ENCODE assay signal across 10 cellular contexts in genomic region chr16:2056077-2056476, GRCh38. TPM values are rescaled to one million over a fixed set of nuclear protein-coding genes. Genes with fewer than 3 reads are reported as not detected.
DNase-seq lines count a peak whose midpoint lies in the region; ATAC-seq and TF ChIP-seq lines count a peak whose summit lies in the region.
"Had no signal": no experiment of that assay in that cellular context is flagged by ENCODE, and none has a peak within 500 bp of the region (broad histone marks: within the 10 kb centered on the region; RNA-seq: fewer than 3 reads in every experiment).

No MANE protein-coding gene starts in this region.

- H3K27ac ChIP-seq in BLaER1: 0 out of 2 replicates have a peak overlapping the region, but pooled peaks have one; percentile 32
- no peak overlapping the region for H3K27ac ChIP-seq in RWPE2 (ENCODE audit: poor library complexity, severe bottlenecking)
- peak overlapping the region; percentile 59 for H3K27ac ChIP-seq in layer of hippocampus (ENCODE audit: low read depth, low read length)
- no peak overlapping the region for H3K27ac ChIP-seq in stomach
- H3K27ac ChIP-seq: esophagus squamous epithelium, neutrophil had no signal

- no peaks in the 10 kb centered on the region for H3K4me1 Mint-ChIP-seq in Caco-2 (ENCODE audit: low read depth, unreplicated experiment)

- H3K4me3 Mint-ChIP-seq in Caco-2 (ENCODE audit: unreplicated experiment): no peak overlapping the region

- POLR2A ChIA-PET in Caco-2 (lab: Charles Lee): no interaction called here

- peak overlapping the region; percentile 69 for H3K4me2 ChIP-seq in BLaER1

- H3K9me3 Mint-ChIP-seq in Caco-2 (ENCODE audit: unreplicated experiment): no peaks in the 10 kb centered on the region

- H3K27me3 ChIP-seq in BLaER1 (no peaks in the 10 kb centered on the region), RWPE2 (ENCODE audit: insufficient read depth, poor library complexity, severe bottlenecking) (no peaks in the 10 kb centered on the region), layer of hippocampus (ENCODE audit: control insufficient read depth, insufficient read depth, low read length) (no peaks in the 10 kb centered on the region), Caco-2 (replicated peaks; ENCODE audit: control insufficient read depth, insufficient read depth, low read length) (no peaks in the 10 kb centered on the region), stomach (no peaks in the 10 kb centered on the region)
- H3K27me3 ChIP-seq: esophagus squamous epithelium, neutrophil had no signal

- TF ChIP-seq EP300 in stomach (IDR thresholded peaks at IDR 0.05): no peak

- no peaks in the 10 kb centered on the region for H3K27me3 Mint-ChIP-seq in Caco-2 (ENCODE audit: insufficient read depth, unreplicated experiment)

- peaks cover 65% of the 10 kb centered on the region for H3K4me1 ChIP-seq in BLaER1
- H3K4me1 ChIP-seq in RWPE2 (ENCODE audit: insufficient read depth, poor library complexity, severe bottlenecking): no peaks in the 10 kb centered on the region
- no peaks in the 10 kb centered on the region for H3K4me1 ChIP-seq in Caco-2
- peaks cover 5 to 12% (median 10%) of the 10 kb centered on the region in 4 donors for H3K4me1 ChIP-seq in stomach
- H3K4me1 ChIP-seq: esophagus squamous epithelium had no signal

- H3K36me3 ChIP-seq in BLaER1 (peaks cover 63% of the 10 kb centered on the region), RWPE2 (ENCODE audit: low read depth) (peaks cover 26% of the 10 kb centered on the region), Caco-2 (ENCODE audit: control insufficient read depth, insufficient read depth, low read length) (no peaks in the 10 kb centered on the region), stomach (peaks cover 43 to 99% (median 94%) of the 10 kb centered on the region in 4 donors)

- intact Hi-C loops in Caco-2 (cut with micrococcal nuclease; ENCODE audit: unreplicated experiment): loop anchor here (1.0 to 2.0 kb wide), 2 partner anchors 33 to 35 kb away; no protein-coding TSS in a partner anchor
- intact Hi-C loops in stomach (cut with DNase I; ENCODE audit: low total_unique reads): no loop called here

- 77 to 86% (median 81%) methylated on average over 11 to 15 of the region's 15 CpGs for WGBS in stomach, 5 donors

- H3K9me3 ChIP-seq in BLaER1: no peaks in the 10 kb centered on the region
- H3K9me3 ChIP-seq in RWPE2 (ENCODE audit: severe bottlenecking): no peaks in the 10 kb centered on the region
- H3K9me3 ChIP-seq in Caco-2: no peaks in the 10 kb centered on the region
- no peaks in the 10 kb centered on the region for H3K9me3 ChIP-seq in stomach
- H3K9me3 ChIP-seq: esophagus squamous epithelium, neutrophil had no signal

- H3K9ac ChIP-seq in BLaER1: no peak overlapping the region

- 0 out of 3 replicates have a peak, but pooled peaks have one; percentile 20 for ATAC-seq in RWPE2 (ENCODE audit: low read depth)
- no peak for ATAC-seq in HG02884 (IDR thresholded peaks at IDR 0.05; ENCODE audit: unreplicated experiment)

- no peak for TF ChIP-seq CTCF in RWPE2 (IDR thresholded peaks at IDR 0.05; ENCODE audit: poor library complexity, severe bottlenecking)
- TF ChIP-seq CTCF in Caco-2 (IDR thresholded peaks at IDR 0.05; ENCODE audit: insufficient read depth in 1 of 2, low read depth in 1 of 2, low read length in 1 of 2, severe bottlenecking in 1 of 2, unreplicated experiment in 1 of 2): peak in 1 of 2 experiments; percentile 37
- TF ChIP-seq CTCF in stomach (IDR thresholded peaks at IDR 0.05): peak in 1 of 7 experiments; percentile 10

- no peak overlapping the region for H3K27ac Mint-ChIP-seq in Caco-2 (ENCODE audit: unreplicated experiment)

- DNase-seq in RWPE2 (ENCODE audit: low spot score) (no peak), Caco-2 (no peak), stomach (no peak)
- DNase-seq: DMS 273 treated with DMSO at 0.1 percent for 48 hours, esophagus squamous epithelium, NCI-H1436 treated with DMSO at 0.1 percent for 48 hours had no signal

- no peak overlapping the region for H3K4me3 ChIP-seq in BLaER1
- H3K4me3 ChIP-seq in RWPE2 (ENCODE audit: severe bottlenecking): no peak overlapping the region
- H3K4me3 ChIP-seq in Caco-2 (ENCODE audit: low read depth, low read length): no peak overlapping the region
- H3K4me3 ChIP-seq in stomach: no peak overlapping the region
- H3K4me3 ChIP-seq: esophagus squamous epithelium had no signal

- no peak for TF ChIP-seq POLR2A in stomach (IDR thresholded peaks at IDR 0.05)

- CTCF ChIA-PET in Caco-2 (lab: Charles Lee): interaction anchor here (0.9 to 2.4 kb wide), 3 partner anchors 8 to 33 kb away, joined by 3 to 13 read pairs (median 3); partner anchors contain the start of genes NTHL1 and TSC2

- BruUV-seq in Caco-2 (replicated peaks; lab: Mats Ljungman, UMichigan): no TSS peak

- peaks cover 39% of the 10 kb centered on the region for H4K20me1 ChIP-seq in BLaER1

- H3K36me3 Mint-ChIP-seq in Caco-2 (ENCODE audit: insufficient read depth, unreplicated experiment): peaks cover 16% of the 10 kb centered on the region

RNA-seq across cellular contexts. Expression of gene TSC2, which starts 8.3 kb away (rescaled TPM):
- 109 and 112 TPM in 2 replicates for total RNA-seq in Caco-2 (2022)
- 100 to 1,000 TPM in 3 of 5 donors, 10 to 100 TPM in 2; 68.5 to 369 (median 118) TPM for total RNA-seq in stomach
- 10 to 100 TPM; 40.8 to 46.0 (median 41.1) TPM for polyA plus RNA-seq in stomach

RNA-seq across cellular contexts. Expression of gene NTHL1, which starts 8.4 kb away (rescaled TPM):
- total RNA-seq in Caco-2 (2022): 34.3 and 38.6 TPM in 2 replicates
- total RNA-seq in stomach: 100 to 1,000 TPM in 2 of 5 donors, 1 to 10 TPM in 3; 2.3 to 663 (median 9.5) TPM
- polyA plus RNA-seq in stomach: 10 to 100 TPM; 29.2 to 40.6 (median 36.6) TPM

RNA-seq across cellular contexts. Expression of gene NHERF2, which starts 29.4 kb away (rescaled TPM):
- total RNA-seq in Caco-2 (2022) (21.8 and 26.6 TPM in 2 replicates), stomach (100 to 1,000 TPM in 2 of 5 donors, 10 to 100 TPM in 3; 17.4 to 201 (median 95.5) TPM)
- polyA plus RNA-seq in stomach: 100 to 1,000 TPM in 2 of 3 donors, 10 to 100 TPM in 1; 65.4 to 236 (median 157) TPM

RNA-seq across cellular contexts. Expression of gene NPW, which starts 36.5 kb away (rescaled TPM):
- total RNA-seq in Caco-2 (2022) (6.1 and 8.8 TPM in 2 replicates), stomach (under 1 TPM in 1 of 5 donors, not detected in 4; 0.55 TPM)
- 10 to 100 TPM in 1 of 3 donors, 1 to 10 TPM in 2; 1.6 to 12.4 (median 2.4) TPM for polyA plus RNA-seq in stomach

RNA-seq across cellular contexts. Expression of gene ZNF598, which starts 46.5 kb away (rescaled TPM):
- total RNA-seq in Caco-2 (2022): 43.7 and 50.4 TPM in 2 replicates
- total RNA-seq in stomach: 10 to 100 TPM; 16.3 to 86.2 (median 34.8) TPM
- polyA plus RNA-seq in stomach: 10 to 100 TPM; 21.1 to 31.0 (median 21.4) TPM

Comparison
In these comparisons a context has a peak if more than half of its experiments do, and no peak if none do; other contexts are left out.
1. H3K27ac ChIP-seq: peak in BLaER1 (single experiment) and layer of hippocampus (single experiment); none in RWPE2 (single experiment) and stomach (0 of 5).